1 cellular context compared by ENCODE assay signal in the genomic region with DNA sequence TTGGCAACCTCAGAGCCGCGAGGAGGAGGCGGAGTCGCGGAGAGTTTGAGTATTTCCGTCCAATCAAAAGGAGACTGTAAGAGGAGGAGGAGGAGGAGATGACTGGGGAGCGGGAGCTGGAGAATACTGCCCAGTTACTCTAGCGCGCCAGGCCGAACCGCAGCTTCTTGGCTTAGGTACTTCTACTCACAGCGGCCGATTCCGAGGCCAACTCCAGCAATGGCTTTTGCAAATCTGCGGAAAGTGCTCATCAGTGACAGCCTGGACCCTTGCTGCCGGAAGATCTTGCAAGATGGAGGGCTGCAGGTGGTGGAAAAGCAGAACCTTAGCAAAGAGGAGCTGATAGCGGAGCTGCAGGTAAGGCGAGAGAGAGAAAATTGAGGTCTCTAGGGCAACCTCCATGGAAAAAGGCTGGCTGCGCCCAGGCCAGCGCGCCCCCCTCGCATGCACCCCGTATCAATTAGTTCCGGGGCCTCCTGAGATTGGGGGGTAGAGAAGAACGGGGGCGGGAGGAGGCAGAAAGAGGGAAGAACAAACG.
TF ChIP-seq lines count a peak whose summit lies in the region.

A gene (plus strand): TSS at position 131 of the 538 bp plus-strand sequence. CDS start 89 bp downstream, at position 220.

TF ChIP-seq in K562, 482 proteins besides CTCF, POLR2A, EP300 and RAD21 (continued from another document and continues in another):
- TF ChIP-seq, protein P1, sequence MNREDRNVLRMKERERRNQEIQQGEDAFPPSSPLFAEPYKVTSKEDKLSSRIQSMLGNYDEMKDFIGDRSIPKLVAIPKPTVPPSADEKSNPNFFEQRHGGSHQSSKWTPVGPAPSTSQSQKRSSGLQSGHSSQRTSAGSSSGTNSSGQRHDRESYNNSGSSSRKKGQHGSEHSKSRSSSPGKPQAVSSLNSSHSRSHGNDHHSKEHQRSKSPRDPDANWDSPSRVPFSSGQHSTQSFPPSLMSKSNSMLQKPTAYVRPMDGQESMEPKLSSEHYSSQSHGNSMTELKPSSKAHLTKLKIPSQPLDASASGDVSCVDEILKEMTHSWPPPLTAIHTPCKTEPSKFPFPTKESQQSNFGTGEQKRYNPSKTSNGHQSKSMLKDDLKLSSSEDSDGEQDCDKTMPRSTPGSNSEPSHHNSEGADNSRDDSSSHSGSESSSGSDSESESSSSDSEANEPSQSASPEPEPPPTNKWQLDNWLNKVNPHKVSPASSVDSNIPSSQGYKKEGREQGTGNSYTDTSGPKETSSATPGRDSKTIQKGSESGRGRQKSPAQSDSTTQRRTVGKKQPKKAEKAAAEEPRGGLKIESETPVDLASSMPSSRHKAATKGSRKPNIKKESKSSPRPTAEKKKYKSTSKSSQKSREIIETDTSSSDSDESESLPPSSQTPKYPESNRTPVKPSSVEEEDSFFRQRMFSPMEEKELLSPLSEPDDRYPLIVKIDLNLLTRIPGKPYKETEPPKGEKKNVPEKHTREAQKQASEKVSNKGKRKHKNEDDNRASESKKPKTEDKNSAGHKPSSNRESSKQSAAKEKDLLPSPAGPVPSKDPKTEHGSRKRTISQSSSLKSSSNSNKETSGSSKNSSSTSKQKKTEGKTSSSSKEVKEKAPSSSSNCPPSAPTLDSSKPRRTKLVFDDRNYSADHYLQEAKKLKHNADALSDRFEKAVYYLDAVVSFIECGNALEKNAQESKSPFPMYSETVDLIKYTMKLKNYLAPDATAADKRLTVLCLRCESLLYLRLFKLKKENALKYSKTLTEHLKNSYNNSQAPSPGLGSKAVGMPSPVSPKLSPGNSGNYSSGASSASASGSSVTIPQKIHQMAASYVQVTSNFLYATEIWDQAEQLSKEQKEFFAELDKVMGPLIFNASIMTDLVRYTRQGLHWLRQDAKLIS (CRISPR knock-in tag; IDR thresholded peaks at IDR 0.05): 0 out of 2 replicates have a peak, but pooled peaks have one; percentile 13
- peak; percentile 58; the same call in 1 of the 2 replicates for TF ChIP-seq RHOXF2B (CRISPR knock-in tag; conservative IDR thresholded peaks at IDR 0.05)
- no peak for TF ChIP-seq DACH1 (IDR thresholded peaks at IDR 0.05; ENCODE audit: partially characterized antibody)
- TF ChIP-seq, protein P2, sequence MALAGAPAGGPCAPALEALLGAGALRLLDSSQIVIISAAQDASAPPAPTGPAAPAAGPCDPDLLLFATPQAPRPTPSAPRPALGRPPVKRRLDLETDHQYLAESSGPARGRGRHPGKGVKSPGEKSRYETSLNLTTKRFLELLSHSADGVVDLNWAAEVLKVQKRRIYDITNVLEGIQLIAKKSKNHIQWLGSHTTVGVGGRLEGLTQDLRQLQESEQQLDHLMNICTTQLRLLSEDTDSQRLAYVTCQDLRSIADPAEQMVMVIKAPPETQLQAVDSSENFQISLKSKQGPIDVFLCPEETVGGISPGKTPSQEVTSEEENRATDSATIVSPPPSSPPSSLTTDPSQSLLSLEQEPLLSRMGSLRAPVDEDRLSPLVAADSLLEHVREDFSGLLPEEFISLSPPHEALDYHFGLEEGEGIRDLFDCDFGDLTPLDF (CRISPR knock-in tag; IDR thresholded peaks at IDR 0.05): 0 out of 2 replicates have a peak, but pooled peaks have one; percentile 23
- TF ChIP-seq ZNF184 (CRISPR knock-in tag; IDR thresholded peaks at IDR 0.05): no peak
- no peak for TF ChIP-seq MAFG (tag; conservative IDR thresholded peaks at IDR 0.05)
- no peak for TF ChIP-seq NR2C1 (IDR thresholded peaks at IDR 0.05)
- TF ChIP-seq NR2C1 (tag; IDR thresholded peaks at IDR 0.05): peak; percentile 69; the same call in 1 of the 2 replicates
- TF ChIP-seq, protein P3, sequence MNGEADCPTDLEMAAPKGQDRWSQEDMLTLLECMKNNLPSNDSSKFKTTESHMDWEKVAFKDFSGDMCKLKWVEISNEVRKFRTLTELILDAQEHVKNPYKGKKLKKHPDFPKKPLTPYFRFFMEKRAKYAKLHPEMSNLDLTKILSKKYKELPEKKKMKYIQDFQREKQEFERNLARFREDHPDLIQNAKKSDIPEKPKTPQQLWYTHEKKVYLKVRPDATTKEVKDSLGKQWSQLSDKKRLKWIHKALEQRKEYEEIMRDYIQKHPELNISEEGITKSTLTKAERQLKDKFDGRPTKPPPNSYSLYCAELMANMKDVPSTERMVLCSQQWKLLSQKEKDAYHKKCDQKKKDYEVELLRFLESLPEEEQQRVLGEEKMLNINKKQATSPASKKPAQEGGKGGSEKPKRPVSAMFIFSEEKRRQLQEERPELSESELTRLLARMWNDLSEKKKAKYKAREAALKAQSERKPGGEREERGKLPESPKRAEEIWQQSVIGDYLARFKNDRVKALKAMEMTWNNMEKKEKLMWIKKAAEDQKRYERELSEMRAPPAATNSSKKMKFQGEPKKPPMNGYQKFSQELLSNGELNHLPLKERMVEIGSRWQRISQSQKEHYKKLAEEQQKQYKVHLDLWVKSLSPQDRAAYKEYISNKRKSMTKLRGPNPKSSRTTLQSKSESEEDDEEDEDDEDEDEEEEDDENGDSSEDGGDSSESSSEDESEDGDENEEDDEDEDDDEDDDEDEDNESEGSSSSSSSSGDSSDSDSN (IDR thresholded peaks at IDR 0.05; ENCODE audit: borderline replicate concordance in 1 of 2, low read depth in 2 of 2, low read length in 2 of 2): 0 out of 4 replicates have a peak, but pooled peaks of 1 of the 2 experiments have one; percentile 5
- 0 out of 2 replicates have a peak, but pooled peaks have one; percentile 16 for TF ChIP-seq SMARCE1 (IDR thresholded peaks at IDR 0.05)
- TF ChIP-seq, protein P4, sequence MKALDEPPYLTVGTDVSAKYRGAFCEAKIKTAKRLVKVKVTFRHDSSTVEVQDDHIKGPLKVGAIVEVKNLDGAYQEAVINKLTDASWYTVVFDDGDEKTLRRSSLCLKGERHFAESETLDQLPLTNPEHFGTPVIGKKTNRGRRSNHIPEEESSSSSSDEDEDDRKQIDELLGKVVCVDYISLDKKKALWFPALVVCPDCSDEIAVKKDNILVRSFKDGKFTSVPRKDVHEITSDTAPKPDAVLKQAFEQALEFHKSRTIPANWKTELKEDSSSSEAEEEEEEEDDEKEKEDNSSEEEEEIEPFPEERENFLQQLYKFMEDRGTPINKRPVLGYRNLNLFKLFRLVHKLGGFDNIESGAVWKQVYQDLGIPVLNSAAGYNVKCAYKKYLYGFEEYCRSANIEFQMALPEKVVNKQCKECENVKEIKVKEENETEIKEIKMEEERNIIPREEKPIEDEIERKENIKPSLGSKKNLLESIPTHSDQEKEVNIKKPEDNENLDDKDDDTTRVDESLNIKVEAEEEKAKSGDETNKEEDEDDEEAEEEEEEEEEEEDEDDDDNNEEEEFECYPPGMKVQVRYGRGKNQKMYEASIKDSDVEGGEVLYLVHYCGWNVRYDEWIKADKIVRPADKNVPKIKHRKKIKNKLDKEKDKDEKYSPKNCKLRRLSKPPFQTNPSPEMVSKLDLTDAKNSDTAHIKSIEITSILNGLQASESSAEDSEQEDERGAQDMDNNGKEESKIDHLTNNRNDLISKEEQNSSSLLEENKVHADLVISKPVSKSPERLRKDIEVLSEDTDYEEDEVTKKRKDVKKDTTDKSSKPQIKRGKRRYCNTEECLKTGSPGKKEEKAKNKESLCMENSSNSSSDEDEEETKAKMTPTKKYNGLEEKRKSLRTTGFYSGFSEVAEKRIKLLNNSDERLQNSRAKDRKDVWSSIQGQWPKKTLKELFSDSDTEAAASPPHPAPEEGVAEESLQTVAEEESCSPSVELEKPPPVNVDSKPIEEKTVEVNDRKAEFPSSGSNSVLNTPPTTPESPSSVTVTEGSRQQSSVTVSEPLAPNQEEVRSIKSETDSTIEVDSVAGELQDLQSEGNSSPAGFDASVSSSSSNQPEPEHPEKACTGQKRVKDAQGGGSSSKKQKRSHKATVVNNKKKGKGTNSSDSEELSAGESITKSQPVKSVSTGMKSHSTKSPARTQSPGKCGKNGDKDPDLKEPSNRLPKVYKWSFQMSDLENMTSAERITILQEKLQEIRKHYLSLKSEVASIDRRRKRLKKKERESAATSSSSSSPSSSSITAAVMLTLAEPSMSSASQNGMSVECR (CRISPR knock-in tag; IDR thresholded peaks at IDR 0.05): peak; percentile 47; the same call in 1 of the 2 replicates
- TF ChIP-seq, protein P5, sequence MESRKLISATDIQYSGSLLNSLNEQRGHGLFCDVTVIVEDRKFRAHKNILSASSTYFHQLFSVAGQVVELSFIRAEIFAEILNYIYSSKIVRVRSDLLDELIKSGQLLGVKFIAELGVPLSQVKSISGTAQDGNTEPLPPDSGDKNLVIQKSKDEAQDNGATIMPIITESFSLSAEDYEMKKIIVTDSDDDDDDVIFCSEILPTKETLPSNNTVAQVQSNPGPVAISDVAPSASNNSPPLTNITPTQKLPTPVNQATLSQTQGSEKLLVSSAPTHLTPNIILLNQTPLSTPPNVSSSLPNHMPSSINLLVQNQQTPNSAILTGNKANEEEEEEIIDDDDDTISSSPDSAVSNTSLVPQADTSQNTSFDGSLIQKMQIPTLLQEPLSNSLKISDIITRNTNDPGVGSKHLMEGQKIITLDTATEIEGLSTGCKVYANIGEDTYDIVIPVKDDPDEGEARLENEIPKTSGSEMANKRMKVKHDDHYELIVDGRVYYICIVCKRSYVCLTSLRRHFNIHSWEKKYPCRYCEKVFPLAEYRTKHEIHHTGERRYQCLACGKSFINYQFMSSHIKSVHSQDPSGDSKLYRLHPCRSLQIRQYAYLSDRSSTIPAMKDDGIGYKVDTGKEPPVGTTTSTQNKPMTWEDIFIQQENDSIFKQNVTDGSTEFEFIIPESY (CRISPR knock-in tag; IDR thresholded peaks at IDR 0.05): peak; percentile 26; the same call in 1 of the 2 replicates
- TF ChIP-seq, protein P6, sequence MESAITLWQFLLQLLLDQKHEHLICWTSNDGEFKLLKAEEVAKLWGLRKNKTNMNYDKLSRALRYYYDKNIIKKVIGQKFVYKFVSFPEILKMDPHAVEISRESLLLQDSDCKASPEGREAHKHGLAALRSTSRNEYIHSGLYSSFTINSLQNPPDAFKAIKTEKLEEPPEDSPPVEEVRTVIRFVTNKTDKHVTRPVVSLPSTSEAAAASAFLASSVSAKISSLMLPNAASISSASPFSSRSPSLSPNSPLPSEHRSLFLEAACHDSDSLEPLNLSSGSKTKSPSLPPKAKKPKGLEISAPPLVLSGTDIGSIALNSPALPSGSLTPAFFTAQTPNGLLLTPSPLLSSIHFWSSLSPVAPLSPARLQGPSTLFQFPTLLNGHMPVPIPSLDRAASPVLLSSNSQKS (CRISPR knock-in tag; IDR thresholded peaks at IDR 0.05): no peak
- TF ChIP-seq FOSL1 (tag; conservative IDR thresholded peaks at IDR 0.05): no peak
- peak; percentile 21; the same call in 1 of the 2 replicates for TF ChIP-seq GTF2E2 (tag; IDR thresholded peaks at IDR 0.05)
- TF ChIP-seq MTA3 (IDR thresholded peaks at IDR 0.05; ENCODE audit: borderline replicate concordance): peak; percentile 33; the same call in 1 of the 2 replicates
- TF ChIP-seq ZNF24 (IDR thresholded peaks at IDR 0.05): no peak
- 0 out of 2 replicates have a peak, but pooled peaks have one; percentile 6 for TF ChIP-seq HDAC2 (IDR thresholded peaks at IDR 0.05)
- no peak for TF ChIP-seq MEF2D (tag; conservative IDR thresholded peaks at IDR 0.05; ENCODE audit: low read depth)
- TF ChIP-seq ZNF347 (CRISPR knock-in tag; IDR thresholded peaks at IDR 0.05; ENCODE audit: low read depth): no peak
- TF ChIP-seq, protein P7, sequence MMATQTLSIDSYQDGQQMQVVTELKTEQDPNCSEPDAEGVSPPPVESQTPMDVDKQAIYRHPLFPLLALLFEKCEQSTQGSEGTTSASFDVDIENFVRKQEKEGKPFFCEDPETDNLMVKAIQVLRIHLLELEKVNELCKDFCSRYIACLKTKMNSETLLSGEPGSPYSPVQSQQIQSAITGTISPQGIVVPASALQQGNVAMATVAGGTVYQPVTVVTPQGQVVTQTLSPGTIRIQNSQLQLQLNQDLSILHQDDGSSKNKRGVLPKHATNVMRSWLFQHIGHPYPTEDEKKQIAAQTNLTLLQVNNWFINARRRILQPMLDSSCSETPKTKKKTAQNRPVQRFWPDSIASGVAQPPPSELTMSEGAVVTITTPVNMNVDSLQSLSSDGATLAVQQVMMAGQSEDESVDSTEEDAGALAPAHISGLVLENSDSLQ (IDR thresholded peaks at IDR 0.05): 0 out of 2 replicates have a peak, but pooled peaks have one; percentile 13
- TF ChIP-seq, protein P8, sequence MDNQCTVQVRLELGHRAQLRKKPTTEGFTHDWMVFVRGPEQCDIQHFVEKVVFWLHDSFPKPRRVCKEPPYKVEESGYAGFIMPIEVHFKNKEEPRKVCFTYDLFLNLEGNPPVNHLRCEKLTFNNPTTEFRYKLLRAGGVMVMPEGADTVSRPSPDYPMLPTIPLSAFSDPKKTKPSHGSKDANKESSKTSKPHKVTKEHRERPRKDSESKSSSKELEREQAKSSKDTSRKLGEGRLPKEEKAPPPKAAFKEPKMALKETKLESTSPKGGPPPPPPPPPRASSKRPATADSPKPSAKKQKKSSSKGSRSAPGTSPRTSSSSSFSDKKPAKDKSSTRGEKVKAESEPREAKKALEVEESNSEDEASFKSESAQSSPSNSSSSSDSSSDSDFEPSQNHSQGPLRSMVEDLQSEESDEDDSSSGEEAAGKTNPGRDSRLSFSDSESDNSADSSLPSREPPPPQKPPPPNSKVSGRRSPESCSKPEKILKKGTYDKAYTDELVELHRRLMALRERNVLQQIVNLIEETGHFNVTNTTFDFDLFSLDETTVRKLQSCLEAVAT (IDR thresholded peaks at IDR 0.05): no peak
- TF ChIP-seq EP400 (IDR thresholded peaks at IDR 0.05): peak; percentile 22; the same call in 1 of the 2 replicates
- peak in 1 of 2 experiments; percentile 35; a peak in 2 of 4 replicates for TF ChIP-seq NRF1 (conservative IDR thresholded peaks at IDR 0.05 in 1 of 2, IDR thresholded peaks at IDR 0.05 in 1 of 2)
- peak; percentile 92 for TF ChIP-seq POLR2B (IDR thresholded peaks at IDR 0.05; ENCODE audit: low read depth, partially characterized antibody)
